1 cellular context compared by ENCODE assay signal in genomic region chr2:158993721-158994587, GRCh38.
TF ChIP-seq lines count a peak whose summit lies in the region.

No MANE protein-coding gene starts in this region.

TF ChIP-seq in HepG2, 621 proteins besides CTCF, POLR2A, EP300 and RAD21:
- TF ChIP-seq ZNF816 (CRISPR knock-in tag; IDR thresholded peaks at IDR 0.05; ENCODE audit: borderline replicate concordance) (no peak), ZNF121 (CRISPR knock-in tag; IDR thresholded peaks at IDR 0.05) (peak; percentile 42; the same call in 1 of the 2 replicates), ZNF460 (CRISPR knock-in tag; IDR thresholded peaks at IDR 0.05; ENCODE audit: borderline replicate concordance) (no peak), ZNF142 (CRISPR knock-in tag; IDR thresholded peaks at IDR 0.05) (no peak), MED13 (CRISPR knock-in tag; IDR thresholded peaks at IDR 0.05) (no peak)
TF ChIP-seq in HepG2: peak in this region for 1.
